In genomic region chr13:29535663-29536655, GRCh38 we compare ENCODE assay signal across 1 cellular context.
TF ChIP-seq lines count a peak whose summit lies in the region.

No MANE protein-coding gene starts in this region.

TF ChIP-seq in HepG2, 621 proteins besides CTCF, POLR2A, EP300 and RAD21 (continued from another document):
- peak; percentile 35; the same call in 1 of the 2 replicates for TF ChIP-seq ZBTB33 (CRISPR knock-in tag; IDR thresholded peaks at IDR 0.05)
- no peak for TF ChIP-seq SNAPC2 (CRISPR knock-in tag; IDR thresholded peaks at IDR 0.05)
